1 cellular context compared by ENCODE assay signal in genomic region chr17:62741290-62741689, GRCh38.
A peak's percentile ranks its signal among the peaks of the same experiment; 100 is the strongest.
TF ChIP-seq lines count a peak whose summit lies in the region.

No MANE protein-coding gene starts in this region.

TF ChIP-seq in GM12878, 131 proteins besides CTCF, POLR2A, EP300 and RAD21 (continued from another document):
- TF ChIP-seq BCLAF1 (IDR thresholded peaks at IDR 0.05) (no peak), NKRF (conservative IDR thresholded peaks at IDR 0.05) (no peak), BCL3 (IDR thresholded peaks at IDR 0.05; ENCODE audit: borderline replicate concordance, insufficient read depth, low read depth, low read length, poor library complexity, severe bottlenecking) (no peak), HDGF (IDR thresholded peaks at IDR 0.05) (no peak), PRDM15 (CRISPR knock-in tag; IDR thresholded peaks at IDR 0.05) (no peak), ATF2 (IDR thresholded peaks at IDR 0.05; ENCODE audit: low read length) (peak; percentile 59; the same call in 1 of the 2 replicates), SMAD1 (IDR thresholded peaks at IDR 0.05; ENCODE audit: low read depth, partially characterized antibody) (no peak), HDAC6 (IDR thresholded peaks at IDR 0.05; ENCODE audit: unreplicated experiment) (no peak), CBX3 (IDR thresholded peaks at IDR 0.05; ENCODE audit: borderline replicate concordance, low read depth) (no peak), LARP7 (IDR thresholded peaks at IDR 0.05) (no peak), POU2F2 (IDR thresholded peaks at IDR 0.05; ENCODE audit: borderline replicate concordance, low read depth, low read length) (no peak), MAX (IDR thresholded peaks at IDR 0.05; ENCODE audit: low read depth, low read length) (no peak), ZBTB4 (CRISPR knock-in tag; IDR thresholded peaks at IDR 0.05) (no peak), YBX1 (IDR thresholded peaks at IDR 0.05) (no peak), IRF4 (IDR thresholded peaks at IDR 0.05; ENCODE audit: low read depth, low read length) (peak; percentile 80), FOS (IDR thresholded peaks at IDR 0.05; ENCODE audit: borderline replicate concordance, extremely low read depth, insufficient read length) (no peak), SPI1 (IDR thresholded peaks at IDR 0.05; ENCODE audit: borderline replicate concordance, insufficient read depth, low read depth, low read length) (no peak)
TF ChIP-seq in GM12878: peak in this region for 7.
